Comparison of ENCODE assay signal across 6 cellular contexts in genomic region chr16:30064746-30065111, GRCh38. TPM values are rescaled to one million over a fixed set of nuclear protein-coding genes. Genes with fewer than 3 reads are reported as not detected.
DNase-seq lines count a peak whose midpoint lies in the region; ATAC-seq and TF ChIP-seq lines count a peak whose summit lies in the region.

No MANE protein-coding gene starts in this region.

- H3K4me3 Mint-ChIP-seq in central memory CD8-positive, alpha-beta T cell = peak overlapping the region; percentile 96

- H3K27ac ChIP-seq in osteoblast (ENCODE audit: low read depth, low read length) = peak overlapping the region; percentile 96

- H3K4me3 ChIP-seq in HFF-Myc (replicated peaks; ENCODE audit: low read depth, low read length) = peak overlapping the region; percentile 96
- peak overlapping the region; percentile 95 for H3K4me3 ChIP-seq in osteoblast (ENCODE audit: insufficient read depth, low read length)

- DNase-seq in HFF-Myc (ENCODE audit: extremely low read depth, low read depth) (no peak), osteoblast (ENCODE audit: insufficient read length, low spot score, missing footprints) (no peak), medulla oblongata (ENCODE audit: extremely low spot score) (no peak), NCI-H2029 (lab: John Stamatoyannopoulos, UW) (no peak)
- no peak for DNase-seq in central memory CD8-positive, alpha-beta T cell (ENCODE audit: low spot score in 2 of 2)
- DNase-seq in effector CD4-positive, alpha-beta T cell = no peak

- H3K4me2 ChIP-seq in osteoblast (ENCODE audit: insufficient read depth, low read length) = peak overlapping the region; percentile 93

- no peaks in the 10 kb centered on the region for H3K9me3 Mint-ChIP-seq in central memory CD8-positive, alpha-beta T cell

- H3K36me3 ChIP-seq in osteoblast (ENCODE audit: insufficient read depth, low read length) = peaks cover 45% of the 10 kb centered on the region

- peaks cover 45% of the 10 kb centered on the region for H3K79me2 ChIP-seq in osteoblast (ENCODE audit: insufficient read depth, low read length)

- peaks cover 40% of the 10 kb centered on the region for H4K20me1 ChIP-seq in osteoblast (ENCODE audit: insufficient read depth, low read length)

- ATAC-seq in central memory CD8-positive, alpha-beta T cell (replicated peaks; ENCODE audit: extremely low read depth, poor library complexity, severe bottlenecking) = no peak

- H3K27me3 Mint-ChIP-seq in central memory CD8-positive, alpha-beta T cell = no peaks in the 10 kb centered on the region

- peaks cover 38% of the 10 kb centered on the region for H3K4me1 Mint-ChIP-seq in central memory CD8-positive, alpha-beta T cell

- peak overlapping the region; percentile 98 for H3K27ac Mint-ChIP-seq in central memory CD8-positive, alpha-beta T cell (ENCODE audit: low read depth)

- TF ChIP-seq CTCF in HFF-Myc (IDR thresholded peaks at IDR 0.05; ENCODE audit: low read depth, low read length, missing control alignments) (no peak), osteoblast (IDR thresholded peaks at IDR 0.05; ENCODE audit: extremely low read depth, low read depth, low read length) (no peak)

- peak overlapping the region; percentile 83 for H2AFZ ChIP-seq in osteoblast (ENCODE audit: low read length)

- H3K27me3 ChIP-seq in osteoblast (ENCODE audit: insufficient read depth, low read length) = no peaks in the 10 kb centered on the region

- peaks cover 47% of the 10 kb centered on the region for H3K4me1 ChIP-seq in osteoblast (ENCODE audit: insufficient read depth, low read length)

- no peaks in the 10 kb centered on the region for H3K9me3 ChIP-seq in osteoblast (ENCODE audit: low read depth, low read length)

- H3K36me3 Mint-ChIP-seq in central memory CD8-positive, alpha-beta T cell (ENCODE audit: insufficient read depth) = peaks cover 47% of the 10 kb centered on the region

RNA-seq across cellular contexts. Expression of gene ALDOA, which starts 0.8 kb away (rescaled TPM):
- 579 and 705 TPM in 2 replicates for total RNA-seq in osteoblast

RNA-seq across cellular contexts. Expression of gene PPP4C, which starts 11.1 kb away (rescaled TPM):
- total RNA-seq in osteoblast = 175 and 178 TPM in 2 replicates

RNA-seq across cellular contexts. Expression of gene TBX6, which starts 27.0 kb away (rescaled TPM):
- total RNA-seq in osteoblast = 0.29 and 0.36 TPM in 2 replicates

RNA-seq across cellular contexts. Expression of gene YPEL3, which starts 31.3 kb away (rescaled TPM):
- total RNA-seq in osteoblast = 28.2 and 31.2 TPM in 2 replicates

RNA-seq across cellular contexts. Expression of gene TLCD3B, which starts 33.7 kb away (rescaled TPM):
- total RNA-seq in osteoblast = 0.36 TPM in 1 of 2 replicates, not detected in the other
